1 cellular context compared by ENCODE assay signal in genomic region chr4:108068422-108068821, GRCh38.
TF ChIP-seq lines count a peak whose summit lies in the region.

No MANE protein-coding gene starts in this region.

TF ChIP-seq in WTC11, 78 proteins besides CTCF, POLR2A, EP300 and RAD21 (continued from another document):
- TF ChIP-seq AFF4 (CRISPR knock-in tag; IDR thresholded peaks at IDR 0.05; ENCODE audit: borderline replicate concordance) (no peak), KAT7 (CRISPR knock-in tag; IDR thresholded peaks at IDR 0.05; ENCODE audit: borderline replicate concordance) (no peak), ZNF425 (CRISPR knock-in tag; conservative IDR thresholded peaks at IDR 0.05) (no peak)
- TF ChIP-seq, protein P1, sequence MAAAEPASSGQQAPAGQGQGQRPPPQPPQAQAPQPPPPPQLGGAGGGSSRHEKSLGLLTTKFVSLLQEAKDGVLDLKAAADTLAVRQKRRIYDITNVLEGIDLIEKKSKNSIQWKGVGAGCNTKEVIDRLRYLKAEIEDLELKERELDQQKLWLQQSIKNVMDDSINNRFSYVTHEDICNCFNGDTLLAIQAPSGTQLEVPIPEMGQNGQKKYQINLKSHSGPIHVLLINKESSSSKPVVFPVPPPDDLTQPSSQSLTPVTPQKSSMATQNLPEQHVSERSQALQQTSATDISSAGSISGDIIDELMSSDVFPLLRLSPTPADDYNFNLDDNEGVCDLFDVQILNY (CRISPR knock-in tag; IDR thresholded peaks at IDR 0.05), result no peak
